Comparison of ENCODE assay signal across 8 cellular contexts in the genomic region with DNA sequence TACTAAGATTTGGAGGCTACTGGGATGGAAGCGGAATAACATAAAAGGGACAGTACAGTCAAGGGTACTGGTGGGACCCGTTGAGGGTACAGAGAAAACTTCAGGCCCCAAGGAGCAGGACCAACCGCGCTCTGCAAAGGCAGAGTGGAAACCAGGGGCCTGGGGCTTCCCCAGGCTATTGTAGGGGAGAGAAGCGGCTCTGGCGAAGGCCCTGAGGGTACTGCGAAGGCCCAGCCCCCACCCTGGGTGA. TPM values are rescaled to one million over a fixed set of nuclear protein-coding genes. Genes with fewer than 3 reads are reported as not detected.
A peak's percentile ranks its signal among the peaks of the same experiment; 100 is the strongest.
DNase-seq lines count a peak whose midpoint lies in the region; ATAC-seq, FAIRE-seq and TF ChIP-seq lines count a peak whose summit lies in the region.
"Had no signal": no experiment of that assay in that cellular context is flagged by ENCODE, and none has a peak within 500 bp of the region (broad histone marks: within the 10 kb centered on the region; RNA-seq: fewer than 3 reads in every experiment).

No MANE protein-coding gene starts in this region.

- peaks cover 5% of the 10 kb centered on the region for H3K79me2 ChIP-seq in DND-41 (ENCODE audit: insufficient read depth, low read length)
- H3K79me2 ChIP-seq in GM12878 (ENCODE audit: control insufficient read depth, insufficient read depth, low read length) = no peaks in the 10 kb centered on the region; the same call in 1 of the 2 replicates

- no peak overlapping the region for H3K4me3 ChIP-seq in DND-41 (ENCODE audit: low read depth in 1 of 2, low read length in 2 of 2)
- H3K4me3 ChIP-seq in GM12878 = peak overlapping the region; percentile 36; the same call in 1 of the 2 replicates
- no peak overlapping the region for H3K4me3 ChIP-seq in naive thymus-derived CD4-positive, alpha-beta T cell (ENCODE audit: low read length)

- RAD21 ChIA-PET in GM12878 (lab: Charles Lee; ENCODE audit: unreplicated experiment) = no interaction called here

- peak overlapping the region in 7 of 9 donors; percentile 20 to 84 (median 74) for H3K27ac Mint-ChIP-seq in naive thymus-derived CD4-positive, alpha-beta T cell

- H3K36me3 Mint-ChIP-seq in naive thymus-derived CD4-positive, alpha-beta T cell = peaks cover 0 to 4% (median 0%) of the 10 kb centered on the region in 5 donors

- POLR2A ChIA-PET in GM12878 (lab: Charles Lee) = interaction anchor here (0.6 kb wide), 1 partner anchor 19 kb away, joined by 3 read pairs; no protein-coding TSS in a partner anchor
- POLR2A ChIA-PET in naive thymus-derived CD4-positive, alpha-beta T cell (lab: Charles Lee) = interaction anchor here (0.5 to 1.5 kb wide), 2 partner anchors 45 to 73 kb away, joined by 3 to 4 read pairs; no protein-coding TSS in a partner anchor

- TF ChIP-seq EP300 in GM12878 (IDR thresholded peaks at IDR 0.05; ENCODE audit: borderline replicate concordance in 1 of 2, control insufficient read depth in 1 of 2, low read depth in 2 of 2, low read length in 2 of 2) = no peak

- ATAC-seq in DND-41 (ENCODE audit: insufficient read depth, low read depth) = no peak
- no peak; the same call in 2 of the 3 replicates for ATAC-seq in GM12878
- ATAC-seq in naive thymus-derived CD4-positive, alpha-beta T cell = no peak

- peak overlapping the region in 9 of 10 donors; percentile 42 to 72 (median 65) for H3K4me3 Mint-ChIP-seq in naive thymus-derived CD4-positive, alpha-beta T cell

- in situ Hi-C loops in GM12878 (cut with MboI) = no loop called here

- no TSS peak for BruUV-seq in GM12878 (replicated peaks; lab: Mats Ljungman, UMichigan)

- SMC1A ChIA-PET in GM12878 (lab: Charles Lee; ENCODE audit: uncharacterized antibody, unreplicated experiment) = no interaction called here

- H3K9ac ChIP-seq in DND-41 (ENCODE audit: low read depth, low read length) (no peak overlapping the region; the same call in 1 of the 2 replicates), GM12878 (ENCODE audit: control insufficient read depth, insufficient read depth, low read length) (no peak overlapping the region; the same call in 1 of the 2 replicates)

- 82% methylated on average over 7 of the region's 7 CpGs for WGBS in GM12878 (ENCODE audit: insufficient coverage, insufficient replicate concordance, low lambda C conversion rate, missing lambda C conversion rate)

- H3K27ac ChIP-seq in DND-41 (ENCODE audit: low read length) (no peak overlapping the region), GM12878 (ENCODE audit: control insufficient read depth, insufficient read depth) (no peak overlapping the region)
- no peak overlapping the region for H3K27ac ChIP-seq in naive thymus-derived CD4-positive, alpha-beta T cell (ENCODE audit: low read depth, low read length)

- no peaks in the 10 kb centered on the region for H3K9me3 ChIP-seq in DND-41 (ENCODE audit: insufficient read depth, low read length, severe bottlenecking)
- no peaks in the 10 kb centered on the region for H3K9me3 ChIP-seq in GM12878 (replicated peaks; ENCODE audit: control insufficient read depth, insufficient read depth, low read length)
- H3K9me3 ChIP-seq in naive thymus-derived CD4-positive, alpha-beta T cell (ENCODE audit: control insufficient read depth in 2 of 3, low read length in 3 of 3) = no peaks in the 10 kb centered on the region

- no peak for DNase-seq in DND-41
- DNase-seq in GM12878 (ENCODE audit: low read depth, low spot score) = no peak
- DNase-seq in naive thymus-derived CD4-positive, alpha-beta T cell = no peak
- DNase-seq in cerebellar cortex (ENCODE audit: low spot score) = no peak
- DNase-seq in A172 (ENCODE audit: low spot score) = no peak
- DNase-seq in NCI-H2196 (lab: John Stamatoyannopoulos, UW; ENCODE audit: unreplicated experiment) = no peak
- DNase-seq: activated effector memory CD4-positive, alpha-beta T cell treated with anti-CD3 and anti-CD28 coated beads, Interleukin-2, amount 50 U/mL, for 16 hours had no signal

- TF ChIP-seq RAD21 in GM12878 (IDR thresholded peaks at IDR 0.05; ENCODE audit: insufficient read depth, low read depth, low read length) = no peak

- no peaks in the 10 kb centered on the region for H3K27me3 Mint-ChIP-seq in naive thymus-derived CD4-positive, alpha-beta T cell

- H3K4me1 Mint-ChIP-seq in naive thymus-derived CD4-positive, alpha-beta T cell = peaks cover 16 to 31% (median 25%) of the 10 kb centered on the region in 7 donors

- TF ChIP-seq CTCF in DND-41 (IDR thresholded peaks at IDR 0.05; ENCODE audit: borderline replicate concordance, extremely low read depth, low read length, poor library complexity, severe bottlenecking) (no peak), GM12878 (IDR thresholded peaks at IDR 0.05 in 2 of 3, conservative IDR thresholded peaks at IDR 0.05 in 1 of 3; ENCODE audit: control insufficient read depth in 2 of 3, extremely low read depth in 1 of 3, insufficient read depth in 1 of 3, low read depth in 3 of 3, low read length in 3 of 3) (no peak)

- no peaks in the 10 kb centered on the region for H3K9me3 Mint-ChIP-seq in naive thymus-derived CD4-positive, alpha-beta T cell

- peak overlapping the region; percentile 82 for H3K4me2 ChIP-seq in DND-41 (ENCODE audit: insufficient read depth, low read length)
- peak overlapping the region; percentile 90 for H3K4me2 ChIP-seq in GM12878 (ENCODE audit: control insufficient read depth, insufficient read depth)

- no peak for FAIRE-seq in GM12878 (lab: Jason Lieb, UNC)
- FAIRE-seq: GM12892 had no signal

- no peak for TF ChIP-seq POLR2A in GM12878 (IDR thresholded peaks at IDR 0.05; ENCODE audit: low read depth, low read length)

- H2AFZ ChIP-seq in DND-41 (ENCODE audit: low read depth, low read length) (no peak overlapping the region), GM12878 (ENCODE audit: control insufficient read depth, low read depth, low read length) (no peak overlapping the region)

- H3K4me1 ChIP-seq in DND-41 (ENCODE audit: insufficient read depth, low read length) = peaks cover 30% of the 10 kb centered on the region
- peaks cover 3% of the 10 kb centered on the region; the same call in 1 of the 2 replicates for H3K4me1 ChIP-seq in GM12878 (ENCODE audit: control insufficient read depth, insufficient read depth, low read length)
- H3K4me1 ChIP-seq in naive thymus-derived CD4-positive, alpha-beta T cell (ENCODE audit: control insufficient read depth in 2 of 2, insufficient read depth in 2 of 2, low read length in 2 of 2) = peaks cover 0 to 5% of the 10 kb centered on the region in 2 donors

- H3K36me3 ChIP-seq in DND-41 (ENCODE audit: insufficient read depth, low read length) = peaks cover 31% of the 10 kb centered on the region
- no peaks in the 10 kb centered on the region for H3K36me3 ChIP-seq in GM12878 (ENCODE audit: control insufficient read depth in 2 of 2, insufficient read depth in 2 of 2, low read length in 1 of 2)
- peaks cover 0 to 8% (median 0%) of the 10 kb centered on the region in 3 experiments for H3K36me3 ChIP-seq in naive thymus-derived CD4-positive, alpha-beta T cell (ENCODE audit: control insufficient read depth in 2 of 3, insufficient read depth in 3 of 3, low read length in 3 of 3)

- CTCF ChIA-PET in GM12878 (lab: Yijun Ruan, JAX) = interaction anchor here (15.2 kb wide), 1 partner anchor 28 kb away, joined by 227 read pairs; a partner anchor contains a TSS
- CTCF ChIA-PET in naive thymus-derived CD4-positive, alpha-beta T cell (lab: Charles Lee) = interaction anchor here (5.4 kb wide), 1 partner anchor 31 kb away, joined by 29 read pairs; a partner anchor contains a TSS

- H4K20me1 ChIP-seq in DND-41 (ENCODE audit: insufficient read depth, low read length) (no peaks in the 10 kb centered on the region), GM12878 (ENCODE audit: control insufficient read depth, insufficient read depth) (no peaks in the 10 kb centered on the region)

- H3K27me3 ChIP-seq in DND-41 (ENCODE audit: insufficient read depth, low read length, poor library complexity) (no peaks in the 10 kb centered on the region), GM12878 (replicated peaks in 1 of 2; ENCODE audit: control insufficient read depth in 2 of 2, insufficient read depth in 2 of 2, low read length in 1 of 2) (no peaks in the 10 kb centered on the region; a peak in 1 of 4 replicates)
- H3K27me3 ChIP-seq in naive thymus-derived CD4-positive, alpha-beta T cell (ENCODE audit: control insufficient read depth in 2 of 2, insufficient read depth in 2 of 2, low read length in 2 of 2) = no peaks in the 10 kb centered on the region

- intact Hi-C loops in GM12878 (cut with micrococcal nuclease; ENCODE audit: unreplicated experiment) = no loop called here
- intact Hi-C loops in naive thymus-derived CD4-positive, alpha-beta T cell (cut with micrococcal nuclease) = no loop called here

RNA-seq across cellular contexts. Expression of a gene that starts 0.4 kb away (rescaled TPM):
- 6.3 and 8.9 TPM in 2 replicates for total RNA-seq in GM12878 (2013; cell fraction: nucleolus; rRNA removed)
- total RNA-seq in GM12878 (2014; rRNA removed) = 0.65 and 1.7 TPM in 2 replicates
- 0.81 and 0.88 TPM in 2 replicates for total RNA-seq in GM12878 (2014; rRNA removed; fragmentation: Illumina TruSeq; extraction: Trizol)
- 2.4 and 3.9 TPM in 2 replicates for total RNA-seq in GM12878 (2021)
- polyA plus RNA-seq in GM12878 (2011; ENCODE audit: low read depth) = 3.6 TPM
- polyA plus RNA-seq in GM12878 (2011; rRNA removed) = 8.7 and 9.3 TPM in 2 replicates
- 5.4 and 6.4 TPM in 2 replicates for polyA plus RNA-seq in GM12878 (2011; cell fraction: cytosol; rRNA removed)
- 28.6 and 30.5 TPM in 2 replicates for polyA plus RNA-seq in GM12878 (2011; cell fraction: nucleus; rRNA removed)
- 7.0 and 7.5 TPM in 2 replicates for polyA plus RNA-seq in GM12878 (2012)
- 0.59 and 0.71 TPM in 2 replicates for polyA plus RNA-seq in GM12878 (2014; fragmentation: Illumina TruSeq; extraction: Trizol)
- polyA plus RNA-seq in GM12878 (2014; fragmentation: Nextera tagmentation; extraction: Ambion mirVana) = under 1 TPM; 0.11 to 0.13 TPM
- 2.3 and 2.5 TPM in 2 replicates for polyA plus RNA-seq in GM12878 (2014; rRNA removed)
- 1 to 10 TPM in 1 of 2 experiments, under 1 TPM in 1; 0.83 to 1.3 TPM for polyA plus RNA-seq in GM12878 (2016; fragmentation: Nextera tagmentation; extraction: Ambion mirVana)
- 1.4 and 2.5 TPM in 2 replicates for polyA minus RNA-seq in GM12878 (2011; rRNA and poly(A)+ RNA removed)
- polyA minus RNA-seq in GM12878 (2011; cell fraction: cytosol; rRNA and poly(A)+ RNA removed) = 6.1 and 6.4 TPM in 2 replicates
- 2.1 and 4.5 TPM in 2 replicates for polyA minus RNA-seq in GM12878 (2011; cell fraction: nucleus; rRNA and poly(A)+ RNA removed)
- 100 to 1,000 TPM in 2 of 5 experiments, 10 to 100 TPM in 3; 15.0 to 136 (median 47.6) TPM for total RNA-seq in naive thymus-derived CD4-positive, alpha-beta T cell
- polyA plus RNA-seq in naive thymus-derived CD4-positive, alpha-beta T cell = under 1 TPM in 1 of 2 donors, not detected in 1; 0.87 TPM
- total RNA-seq in A172 (2014; rRNA removed; shearing (Covaris generic)) = 423 and 447 TPM in 2 replicates

RNA-seq across cellular contexts. Expression of a gene that starts 15.5 kb away (rescaled TPM):
- total RNA-seq in GM12878 (2013; cell fraction: nucleolus; rRNA removed) = 1.7 and 3.2 TPM in 2 replicates
- total RNA-seq in GM12878 (2014; rRNA removed) (2.7 and 5.8 TPM in 2 replicates), GM12878 (2014; rRNA removed; fragmentation: Illumina TruSeq; extraction: Trizol) (0.89 and 1.3 TPM in 2 replicates), GM12878 (2021) (4.0 TPM in 2 replicates)
- polyA plus RNA-seq in GM12878 (2011; ENCODE audit: low read depth) = 3.7 TPM
- polyA plus RNA-seq in GM12878 (2011; rRNA removed) (4.7 and 6.6 TPM in 2 replicates), GM12878 (2014; fragmentation: Illumina TruSeq; extraction: Trizol) (0.68 and 1.2 TPM in 2 replicates), GM12878 (2014; fragmentation: Nextera tagmentation; extraction: Ambion mirVana) (1 to 10 TPM in 1 of 2 experiments, under 1 TPM in 1; 0.79 to 1.2 TPM), GM12878 (2014; rRNA removed) (1.2 and 2.6 TPM in 2 replicates), GM12878 (2016; fragmentation: Nextera tagmentation; extraction: Ambion mirVana) (under 1 TPM; 0.53 to 0.74 TPM)
- polyA plus RNA-seq in GM12878 (2011; cell fraction: cytosol; rRNA removed) = 4.1 and 7.5 TPM in 2 replicates
- 2.9 and 8.5 TPM in 2 replicates for polyA plus RNA-seq in GM12878 (2011; cell fraction: nucleus; rRNA removed)
- 3.2 and 5.9 TPM in 2 replicates for polyA plus RNA-seq in GM12878 (2012)
- 1.8 and 3.1 TPM in 2 replicates for polyA minus RNA-seq in GM12878 (2011; rRNA and poly(A)+ RNA removed)
- 3.3 and 4.8 TPM in 2 replicates for polyA minus RNA-seq in GM12878 (2011; cell fraction: cytosol; rRNA and poly(A)+ RNA removed)
- polyA minus RNA-seq in GM12878 (2011; cell fraction: nucleus; rRNA and poly(A)+ RNA removed) = 0.48 and 0.60 TPM in 2 replicates
- total RNA-seq in naive thymus-derived CD4-positive, alpha-beta T cell = under 1 TPM in 1 of 5 experiments, not detected in 4; 0.36 TPM
- polyA plus RNA-seq in naive thymus-derived CD4-positive, alpha-beta T cell = not detected
- total RNA-seq in A172 (2014; rRNA removed; shearing (Covaris generic)) = not detected in 2 replicates

RNA-seq across cellular contexts. Expression of a gene that starts 24.3 kb away (rescaled TPM):
- total RNA-seq in GM12878 (2013; cell fraction: nucleolus; rRNA removed) = 9.9 and 10.8 TPM in 2 replicates
- total RNA-seq in GM12878 (2014; rRNA removed) (6.6 and 7.6 TPM in 2 replicates), GM12878 (2014; rRNA removed; fragmentation: Illumina TruSeq; extraction: Trizol) (8.0 and 8.2 TPM in 2 replicates), GM12878 (2021) (12.4 and 14.1 TPM in 2 replicates)
- polyA plus RNA-seq in GM12878 (2011; ENCODE audit: low read depth) = 16.4 TPM
- polyA plus RNA-seq in GM12878 (2011; rRNA removed) (10.8 and 12.3 TPM in 2 replicates), GM12878 (2014; fragmentation: Illumina TruSeq; extraction: Trizol) (12.4 and 15.2 TPM in 2 replicates), GM12878 (2014; fragmentation: Nextera tagmentation; extraction: Ambion mirVana) (1 to 10 TPM; 2.0 to 5.0 TPM), GM12878 (2014; rRNA removed) (14.8 TPM in 2 replicates), GM12878 (2016; fragmentation: Nextera tagmentation; extraction: Ambion mirVana) (10 to 100 TPM; 25.3 to 28.9 TPM)
- polyA plus RNA-seq in GM12878 (2011; cell fraction: cytosol; rRNA removed) = 13.5 and 13.9 TPM in 2 replicates
- 25.2 and 38.3 TPM in 2 replicates for polyA plus RNA-seq in GM12878 (2011; cell fraction: nucleus; rRNA removed)
- polyA plus RNA-seq in GM12878 (2012) = 4.5 and 7.6 TPM in 2 replicates
- 14.3 and 15.0 TPM in 2 replicates for polyA minus RNA-seq in GM12878 (2011; rRNA and poly(A)+ RNA removed)
- polyA minus RNA-seq in GM12878 (2011; cell fraction: cytosol; rRNA and poly(A)+ RNA removed) = 5.8 and 6.3 TPM in 2 replicates
- 27.9 and 30.0 TPM in 2 replicates for polyA minus RNA-seq in GM12878 (2011; cell fraction: nucleus; rRNA and poly(A)+ RNA removed)
- 10 to 100 TPM in 1 of 5 experiments, 1 to 10 TPM in 1, under 1 TPM in 1, not detected in 2; 0.11 to 10.4 (median 1.0) TPM for total RNA-seq in naive thymus-derived CD4-positive, alpha-beta T cell
- polyA plus RNA-seq in naive thymus-derived CD4-positive, alpha-beta T cell = under 1 TPM; 0.12 to 0.44 TPM
- 2.5 and 3.6 TPM in 2 replicates for total RNA-seq in A172 (2014; rRNA removed; shearing (Covaris generic))

RNA-seq across cellular contexts. Expression of a gene that starts 31.2 kb away (rescaled TPM):
- 6.3 and 7.0 TPM in 2 replicates for total RNA-seq in GM12878 (2013; cell fraction: nucleolus; rRNA removed)
- total RNA-seq in GM12878 (2014; rRNA removed) (9.4 and 13.2 TPM in 2 replicates), GM12878 (2014; rRNA removed; fragmentation: Illumina TruSeq; extraction: Trizol) (6.2 and 6.3 TPM in 2 replicates), GM12878 (2021) (10.6 and 11.8 TPM in 2 replicates)
- 4.9 TPM for polyA plus RNA-seq in GM12878 (2011; ENCODE audit: low read depth)
- polyA plus RNA-seq in GM12878 (2011; rRNA removed) (8.6 and 10.5 TPM in 2 replicates), GM12878 (2014; fragmentation: Illumina TruSeq; extraction: Trizol) (5.9 and 6.7 TPM in 2 replicates), GM12878 (2014; fragmentation: Nextera tagmentation; extraction: Ambion mirVana) (under 1 TPM; 0.19 to 0.90 TPM), GM12878 (2014; rRNA removed) (14.3 and 16.0 TPM in 2 replicates), GM12878 (2016; fragmentation: Nextera tagmentation; extraction: Ambion mirVana) (10 to 100 TPM; 15.6 to 18.3 TPM)
- polyA plus RNA-seq in GM12878 (2011; cell fraction: cytosol; rRNA removed) = 8.7 and 13.0 TPM in 2 replicates
- 9.3 and 11.8 TPM in 2 replicates for polyA plus RNA-seq in GM12878 (2011; cell fraction: nucleus; rRNA removed)
- 11.4 and 12.6 TPM in 2 replicates for polyA plus RNA-seq in GM12878 (2012)
- 3.4 and 6.7 TPM in 2 replicates for polyA minus RNA-seq in GM12878 (2011; rRNA and poly(A)+ RNA removed)
- 2.3 and 3.1 TPM in 2 replicates for polyA minus RNA-seq in GM12878 (2011; cell fraction: cytosol; rRNA and poly(A)+ RNA removed)
- polyA minus RNA-seq in GM12878 (2011; cell fraction: nucleus; rRNA and poly(A)+ RNA removed) = 2.8 and 4.1 TPM in 2 replicates
- 10 to 100 TPM; 12.0 to 37.4 (median 16.4) TPM for total RNA-seq in naive thymus-derived CD4-positive, alpha-beta T cell
- polyA plus RNA-seq in naive thymus-derived CD4-positive, alpha-beta T cell = 10 to 100 TPM; 49.1 to 65.7 TPM
- 5.7 and 12.6 TPM in 2 replicates for total RNA-seq in A172 (2014; rRNA removed; shearing (Covaris generic))

RNA-seq across cellular contexts. Expression of a gene that starts 31.5 kb away (rescaled TPM):
- total RNA-seq in GM12878 (2013; cell fraction: nucleolus; rRNA removed) = 15,728 and 37,247 TPM in 2 replicates
- total RNA-seq in GM12878 (2014; rRNA removed) (34,892 and 42,450 TPM in 2 replicates), GM12878 (2014; rRNA removed; fragmentation: Illumina TruSeq; extraction: Trizol) (6,746 and 12,076 TPM in 2 replicates), GM12878 (2021) (18,533 and 18,901 TPM in 2 replicates)
- polyA plus RNA-seq in GM12878 (2011; ENCODE audit: low read depth) = not detected
- polyA plus RNA-seq in GM12878 (2011; rRNA removed) (3.8 and 12.0 TPM in 2 replicates), GM12878 (2014; fragmentation: Illumina TruSeq; extraction: Trizol) (not detected in 2 replicates), GM12878 (2014; fragmentation: Nextera tagmentation; extraction: Ambion mirVana) (not detected), GM12878 (2014; rRNA removed) (760 and 1,065 TPM in 2 replicates), GM12878 (2016; fragmentation: Nextera tagmentation; extraction: Ambion mirVana) (10 to 100 TPM in 1 of 2 experiments, not detected in 1; 13.3 TPM)
- 152 TPM in 1 of 2 replicates, not detected in the other for polyA plus RNA-seq in GM12878 (2011; cell fraction: cytosol; rRNA removed)
- 4,598 and 4,771 TPM in 2 replicates for polyA plus RNA-seq in GM12878 (2011; cell fraction: nucleus; rRNA removed)
- 62.9 TPM in 1 of 2 replicates, not detected in the other for polyA plus RNA-seq in GM12878 (2012)
- polyA minus RNA-seq in GM12878 (2011; rRNA and poly(A)+ RNA removed) = 9,902 and 51,214 TPM in 2 replicates
- 10,750 and 21,317 TPM in 2 replicates for polyA minus RNA-seq in GM12878 (2011; cell fraction: cytosol; rRNA and poly(A)+ RNA removed)
- 140,969 and 152,974 TPM in 2 replicates for polyA minus RNA-seq in GM12878 (2011; cell fraction: nucleus; rRNA and poly(A)+ RNA removed)
- over 10,000 TPM in 1 of 5 experiments, 1,000 to 10,000 TPM in 4; 5,750 to 11,273 (median 9,225) TPM for total RNA-seq in naive thymus-derived CD4-positive, alpha-beta T cell
- 10 to 100 TPM in 1 of 2 donors, not detected in 1; 49.2 TPM for polyA plus RNA-seq in naive thymus-derived CD4-positive, alpha-beta T cell
- 1,768 and 6,657 TPM in 2 replicates for total RNA-seq in A172 (2014; rRNA removed; shearing (Covaris generic))
